19 cellular contexts compared by ENCODE assay signal in the genomic region with DNA sequence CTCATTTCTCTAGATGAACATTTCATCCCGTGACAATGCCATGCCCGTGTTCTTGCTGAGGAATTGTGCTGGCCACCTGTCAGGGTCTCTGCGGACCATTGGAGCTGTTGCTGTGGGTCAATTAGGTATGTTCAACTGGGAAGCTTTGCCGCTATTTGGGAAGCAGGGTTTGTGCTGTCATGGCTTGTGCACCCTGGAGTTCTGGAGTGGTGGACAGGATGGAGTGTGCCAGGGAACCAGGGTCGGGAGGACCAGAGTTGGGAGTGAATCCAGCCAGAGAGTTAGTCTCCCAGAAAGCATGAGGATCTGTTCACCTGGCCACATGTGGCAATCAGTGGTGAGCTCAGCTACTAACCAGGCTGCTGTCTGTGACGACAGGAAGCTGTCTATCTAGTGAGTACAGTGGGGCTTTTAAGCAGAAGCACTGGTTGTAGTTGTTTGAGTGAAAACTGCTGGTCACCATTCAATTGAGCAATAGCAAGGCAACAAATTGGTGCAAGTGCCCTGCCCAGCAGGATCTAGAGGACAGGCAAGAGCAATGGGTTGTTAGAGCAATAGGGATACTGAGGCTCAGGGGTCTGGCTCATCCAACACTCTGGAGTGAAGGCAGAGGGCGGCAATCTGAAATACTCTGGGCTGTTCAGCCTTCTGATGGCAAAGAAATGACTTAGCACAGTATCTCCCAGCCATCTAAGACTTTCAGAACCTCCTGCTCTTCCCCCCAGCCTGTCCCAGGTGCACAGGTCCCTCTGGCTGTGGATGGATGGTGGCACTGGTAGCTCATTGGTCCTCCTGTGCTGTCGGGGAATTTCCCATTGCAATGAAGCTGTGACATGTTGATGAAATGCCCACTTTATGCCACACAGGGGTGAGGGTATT.
"Had no signal": no experiment of that assay in that cellular context is flagged by ENCODE, and none has a peak within 500 bp of the region (broad histone marks: within the 10 kb centered on the region; RNA-seq: fewer than 3 reads in every experiment).

No MANE protein-coding gene starts in this region.

- H3K27me3 ChIP-seq: ovary, thyroid gland had no signal

- H3K36me3 Mint-ChIP-seq: natural killer cell had no signal

- ATAC-seq: activated CD4-positive, alpha-beta T cell treated with anti-CD3 and anti-CD28 coated beads for 36 hours; foreskin keratinocyte had no signal

- H3K27me3 Mint-ChIP-seq: activated B cell treated with CpG ODN at 0.5 μM for 24 hours had no signal

- H3K36me3 ChIP-seq: lower lobe of right lung, ovary, prostate gland, thyroid gland had no signal

- H3K9me3 Mint-ChIP-seq: activated B cell treated with CpG ODN at 0.5 μM for 24 hours; natural killer cell; stimulated activated naive CD8-positive, alpha-beta T cell treated with anti-CD3 and anti-CD28 coated beads, Interleukin-15, Interleukin-2, amounts not matched to agents 100 ng/mL and 50 ng/mL, for 24 hours had no signal

- H3K4me3 ChIP-seq: lower lobe of right lung, ovary, prostate gland, thyroid gland had no signal

- H3K4me1 Mint-ChIP-seq: activated B cell treated with CpG ODN at 0.5 μM for 24 hours; activated CD4-positive, alpha-beta T cell treated with anti-CD3 and anti-CD28 coated beads for 36 hours; natural killer cell had no signal

- DNase-seq: activated B cell treated with CpG ODN at 0.5 μM for 24 hours; activated CD4-positive, alpha-beta T cell treated with anti-CD3 and anti-CD28 coated beads for 36 hours; activated CD4-positive, alpha-beta T cell treated with anti-CD3 and anti-CD28 coated beads, Interleukin-2, amount 50 U/mL, for 4 hours; activated naive CD4-positive, alpha-beta T cell treated with Interleukin-2 at 50 U/mL for 16 hours; activated T-cell treated with anti-CD3 and anti-CD28 coated beads, Interleukin-2, amount 50 U/mL, for 48 hours; amygdala; effector CD4-positive, alpha-beta T cell; erythroblast; foreskin keratinocyte; kidney; lower lobe of right lung; natural killer cell; ovary; stimulated activated CD4-positive, alpha-beta T cell treated with anti-CD3 and anti-CD28 coated beads, Interleukin-4, amount 100 ng/mL, for 24 hours; substantia nigra; thyroid gland had no signal

- H3K4me3 Mint-ChIP-seq: activated B cell treated with CpG ODN at 0.5 μM for 24 hours; activated CD4-positive, alpha-beta T cell treated with anti-CD3 and anti-CD28 coated beads for 36 hours; natural killer cell; stimulated activated naive CD8-positive, alpha-beta T cell treated with anti-CD3 and anti-CD28 coated beads, Interleukin-15, Interleukin-2, amounts not matched to agents 100 ng/mL and 50 ng/mL, for 24 hours had no signal

- FAIRE-seq: endometrium, kidney had no signal

- H3K27ac Mint-ChIP-seq: activated CD4-positive, alpha-beta T cell treated with anti-CD3 and anti-CD28 coated beads for 36 hours; natural killer cell; stimulated activated naive CD8-positive, alpha-beta T cell treated with anti-CD3 and anti-CD28 coated beads, Interleukin-15, Interleukin-2, amounts not matched to agents 100 ng/mL and 50 ng/mL, for 24 hours had no signal
